9 cellular contexts compared by ENCODE assay signal in genomic region chr11:128552783-128553661, GRCh38. TPM values are rescaled to one million over a fixed set of nuclear protein-coding genes. Genes with fewer than 3 reads are reported as not detected.
DNase-seq lines count a peak whose midpoint lies in the region; ATAC-seq and TF ChIP-seq lines count a peak whose summit lies in the region.
"Had no signal": no experiment of that assay in that cellular context is flagged by ENCODE, and none has a peak within 500 bp of the region (broad histone marks: within the 10 kb centered on the region; RNA-seq: fewer than 3 reads in every experiment).

No MANE protein-coding gene starts in this region.

- ATAC-seq in GM18870 (IDR thresholded peaks at IDR 0.05; ENCODE audit: unreplicated experiment) (peak; percentile 49), HG03045 (IDR thresholded peaks at IDR 0.05; ENCODE audit: unreplicated experiment) (peak; percentile 67), T-cell (replicated peaks in 1 of 4) (peak in 3 of 4 experiments; percentile 11 to 21 (median 19))
- ATAC-seq: body of pancreas had no signal

- H3K4me3 ChIP-seq in foreskin fibroblast (ENCODE audit: low read depth in 1 of 2, low read length in 2 of 2): no peak overlapping the region
- H3K4me3 ChIP-seq: body of pancreas had no signal

- POLR2A ChIA-PET in T-cell (lab: Charles Lee): interaction anchor here (0.6 to 0.8 kb wide), 3 partner anchors 8 to 76 kb away, joined by 3 to 10 read pairs (median 3); no protein-coding TSS in a partner anchor

- H3K9me3 Mint-ChIP-seq in T-cell: no peaks in the 10 kb centered on the region

- no peaks in the 10 kb centered on the region for H3K36me3 Mint-ChIP-seq in T-cell

- H3K27me3 Mint-ChIP-seq in T-cell: no peaks in the 10 kb centered on the region

- CTCF ChIA-PET in T-cell (lab: Charles Lee): interaction anchor here (0.6 to 1.3 kb wide), 3 partner anchors 79 to 352 kb away, joined by 3 to 4 read pairs (median 4); no protein-coding TSS in a partner anchor

- H3K4me3 Mint-ChIP-seq in T-cell: peak overlapping the region in 2 of 3 donors; percentile 26 to 35

- H3K4me1 Mint-ChIP-seq in T-cell: peaks cover 62 to 63% (median 63%) of the 10 kb centered on the region in 3 donors

- no peak for TF ChIP-seq CTCF in foreskin fibroblast (IDR thresholded peaks at IDR 0.05; ENCODE audit: low read depth, low read length)

- peak; percentile 15 for DNase-seq in AG08395 (ENCODE audit: low spot score)
- DNase-seq in T-cell: peak in 2 of 34 experiments; percentile 20 to 40
- peak; percentile 46 to 50 for DNase-seq in foreskin fibroblast
- DNase-seq in stimulated activated CD4-positive, alpha-beta T cell treated with anti-CD3 and anti-CD28 coated beads, Interleukin-4, amount 100 ng/mL, for 24 hours: peak; percentile 38
- DNase-seq in NCI-H524 (lab: John Stamatoyannopoulos, UW): no peak
- no peak for DNase-seq in NCI-H1694 (lab: John Stamatoyannopoulos, UW)

- H3K27ac Mint-ChIP-seq in T-cell: peak overlapping the region; percentile 80 to 98

RNA-seq across cellular contexts. Expression of gene ETS1, which starts 34.3 kb away (rescaled TPM):
- 1,000 to 10,000 TPM in 1 of 5 donors, 100 to 1,000 TPM in 4; 773 to 1,065 (median 854) TPM for total RNA-seq in T-cell

Comparison
In these comparisons a context has a peak if more than half of its experiments do, and no peak if none do; other contexts are left out.
1. DNase-seq: peak in AG08395 (single experiment), foreskin fibroblast (2 of 2) and stimulated activated CD4-positive, alpha-beta T cell treated with anti-CD3 and anti-CD28 coated beads, Interleukin-4, amount 100 ng/mL, for 24 hours (single experiment); none in NCI-H524 (0 of 2) and NCI-H1694 (single experiment).
2. Peak in every context shown above with its lines, with median percentiles within 50 percentile points of each other: ATAC-seq.